ENCODE assay signal across 1 cellular context in the genomic region with DNA sequence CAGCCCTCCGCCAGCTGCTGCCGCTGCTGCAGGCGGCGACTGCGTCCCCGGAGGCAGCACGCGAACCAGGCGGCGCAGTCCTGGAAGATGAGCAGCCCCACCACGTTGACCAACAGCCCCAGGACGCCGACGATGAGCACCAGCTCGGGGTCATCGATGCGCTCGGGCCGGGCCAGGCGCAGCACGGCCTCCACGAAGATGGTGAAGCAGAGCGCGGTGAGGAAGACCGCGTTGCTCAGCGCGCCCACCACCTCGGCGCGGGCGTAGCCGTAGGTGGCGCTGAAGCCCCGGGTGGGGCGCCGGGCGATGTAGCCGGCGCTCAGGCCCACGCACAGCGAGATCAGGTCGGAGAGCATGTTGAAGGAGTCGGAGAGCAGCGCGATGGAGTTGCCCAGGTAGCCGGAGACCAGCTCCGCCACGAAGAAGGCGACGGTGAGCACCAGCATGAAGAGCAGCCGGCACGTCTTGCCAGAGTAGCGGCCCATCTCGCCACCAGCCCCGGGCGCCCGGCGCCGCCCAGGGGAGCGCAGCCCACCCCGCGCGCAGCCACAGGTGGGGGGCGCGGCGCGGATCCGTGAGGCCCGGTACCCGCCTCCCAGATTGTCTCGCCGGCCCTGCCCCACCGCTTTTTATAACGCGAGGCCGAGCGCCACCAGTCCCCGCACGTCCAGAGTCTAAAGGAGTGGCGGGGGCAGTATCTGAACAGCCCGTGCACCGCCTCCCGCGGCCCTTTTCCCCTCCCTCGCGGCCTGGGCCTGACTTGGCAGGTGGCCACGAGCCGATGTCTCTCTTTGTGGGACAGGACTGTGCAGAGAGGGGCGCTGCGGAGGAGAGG.
TF ChIP-seq lines count a peak whose summit lies in the region.

SLC30A10 (minus strand) TSS at position 602 of the 835 bp plus-strand sequence; CDS start at position 485, 117 bp downstream.

TF ChIP-seq in HepG2, 621 proteins besides CTCF, POLR2A, EP300 and RAD21 (continued from another document and continues in another):
- no peak for TF ChIP-seq ZC3H4 (CRISPR knock-in tag; IDR thresholded peaks at IDR 0.05; ENCODE audit: borderline replicate concordance)
- TF ChIP-seq ZFP1 (CRISPR knock-in tag; IDR thresholded peaks at IDR 0.05) = no peak
- TF ChIP-seq SRSF1 (optimal IDR thresholded peaks at IDR 0.05; ENCODE audit: low read depth, low read length) = peak; percentile 51
- no peak for TF ChIP-seq NONO (IDR thresholded peaks at IDR 0.05)
- peak; percentile 90 for TF ChIP-seq NONO (CRISPR knock-in tag; conservative IDR thresholded peaks at IDR 0.05)
- TF ChIP-seq NFE2L2 (IDR thresholded peaks at IDR 0.05; ENCODE audit: low read length) = no peak
- TF ChIP-seq ZBTB25 (CRISPR knock-in tag; IDR thresholded peaks at IDR 0.05) = no peak
- TF ChIP-seq, protein P1, sequence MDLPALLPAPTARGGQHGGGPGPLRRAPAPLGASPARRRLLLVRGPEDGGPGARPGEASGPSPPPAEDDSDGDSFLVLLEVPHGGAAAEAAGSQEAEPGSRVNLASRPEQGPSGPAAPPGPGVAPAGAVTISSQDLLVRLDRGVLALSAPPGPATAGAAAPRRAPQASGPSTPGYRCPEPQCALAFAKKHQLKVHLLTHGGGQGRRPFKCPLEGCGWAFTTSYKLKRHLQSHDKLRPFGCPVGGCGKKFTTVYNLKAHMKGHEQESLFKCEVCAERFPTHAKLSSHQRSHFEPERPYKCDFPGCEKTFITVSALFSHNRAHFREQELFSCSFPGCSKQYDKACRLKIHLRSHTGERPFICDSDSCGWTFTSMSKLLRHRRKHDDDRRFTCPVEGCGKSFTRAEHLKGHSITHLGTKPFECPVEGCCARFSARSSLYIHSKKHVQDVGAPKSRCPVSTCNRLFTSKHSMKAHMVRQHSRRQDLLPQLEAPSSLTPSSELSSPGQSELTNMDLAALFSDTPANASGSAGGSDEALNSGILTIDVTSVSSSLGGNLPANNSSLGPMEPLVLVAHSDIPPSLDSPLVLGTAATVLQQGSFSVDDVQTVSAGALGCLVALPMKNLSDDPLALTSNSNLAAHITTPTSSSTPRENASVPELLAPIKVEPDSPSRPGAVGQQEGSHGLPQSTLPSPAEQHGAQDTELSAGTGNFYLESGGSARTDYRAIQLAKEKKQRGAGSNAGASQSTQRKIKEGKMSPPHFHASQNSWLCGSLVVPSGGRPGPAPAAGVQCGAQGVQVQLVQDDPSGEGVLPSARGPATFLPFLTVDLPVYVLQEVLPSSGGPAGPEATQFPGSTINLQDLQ (CRISPR knock-in tag; IDR thresholded peaks at IDR 0.05) = no peak
- TF ChIP-seq, protein P2, sequence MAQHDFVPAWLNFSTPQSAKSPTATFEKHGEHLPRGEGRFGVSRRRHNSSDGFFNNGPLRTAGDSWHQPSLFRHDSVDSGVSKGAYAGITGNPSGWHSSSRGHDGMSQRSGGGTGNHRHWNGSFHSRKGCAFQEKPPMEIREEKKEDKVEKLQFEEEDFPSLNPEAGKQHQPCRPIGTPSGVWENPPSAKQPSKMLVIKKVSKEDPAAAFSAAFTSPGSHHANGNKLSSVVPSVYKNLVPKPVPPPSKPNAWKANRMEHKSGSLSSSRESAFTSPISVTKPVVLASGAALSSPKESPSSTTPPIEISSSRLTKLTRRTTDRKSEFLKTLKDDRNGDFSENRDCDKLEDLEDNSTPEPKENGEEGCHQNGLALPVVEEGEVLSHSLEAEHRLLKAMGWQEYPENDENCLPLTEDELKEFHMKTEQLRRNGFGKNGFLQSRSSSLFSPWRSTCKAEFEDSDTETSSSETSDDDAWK (CRISPR knock-in tag; IDR thresholded peaks at IDR 0.05) = no peak
- no peak for TF ChIP-seq RAD51 (IDR thresholded peaks at IDR 0.05; ENCODE audit: borderline replicate concordance)
- no peak for TF ChIP-seq RORA (CRISPR knock-in tag; IDR thresholded peaks at IDR 0.05)
- no peak for TF ChIP-seq MIER2 (CRISPR knock-in tag; IDR thresholded peaks at IDR 0.05)
- no peak for TF ChIP-seq KLF16 (CRISPR knock-in tag; IDR thresholded peaks at IDR 0.05)
- no peak for TF ChIP-seq ZNF232 (CRISPR knock-in tag; IDR thresholded peaks at IDR 0.05; ENCODE audit: borderline replicate concordance)
- TF ChIP-seq EHMT2 (IDR thresholded peaks at IDR 0.05; ENCODE audit: borderline replicate concordance, low read depth, low read length) = no peak
- TF ChIP-seq MEIS1 (CRISPR knock-in tag; IDR thresholded peaks at IDR 0.05; ENCODE audit: borderline replicate concordance) = peak; percentile 2; the same call in 1 of the 2 replicates
- TF ChIP-seq, protein P3, sequence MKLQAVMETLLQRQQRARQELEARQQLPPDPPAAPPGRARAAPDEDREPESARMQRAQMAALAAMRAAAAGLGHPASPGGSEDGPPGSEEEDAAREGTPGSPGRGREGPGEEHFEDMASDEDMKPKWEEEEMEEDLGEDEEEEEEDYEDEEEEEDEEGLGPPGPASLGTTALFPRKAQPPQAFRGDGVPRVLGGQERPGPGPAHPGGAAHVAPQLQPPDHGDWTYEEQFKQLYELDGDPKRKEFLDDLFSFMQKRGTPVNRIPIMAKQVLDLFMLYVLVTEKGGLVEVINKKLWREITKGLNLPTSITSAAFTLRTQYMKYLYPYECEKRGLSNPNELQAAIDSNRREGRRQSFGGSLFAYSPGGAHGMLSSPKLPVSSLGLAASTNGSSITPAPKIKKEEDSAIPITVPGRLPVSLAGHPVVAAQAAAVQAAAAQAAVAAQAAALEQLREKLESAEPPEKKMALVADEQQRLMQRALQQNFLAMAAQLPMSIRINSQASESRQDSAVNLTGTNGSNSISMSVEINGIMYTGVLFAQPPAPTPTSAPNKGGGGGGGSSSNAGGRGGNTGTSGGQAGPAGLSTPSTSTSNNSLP (IDR thresholded peaks at IDR 0.05; ENCODE audit: low read depth, low read length) = no peak
- no peak for TF ChIP-seq ZNF562 (CRISPR knock-in tag; IDR thresholded peaks at IDR 0.05; ENCODE audit: borderline replicate concordance)
- TF ChIP-seq, protein P4, sequence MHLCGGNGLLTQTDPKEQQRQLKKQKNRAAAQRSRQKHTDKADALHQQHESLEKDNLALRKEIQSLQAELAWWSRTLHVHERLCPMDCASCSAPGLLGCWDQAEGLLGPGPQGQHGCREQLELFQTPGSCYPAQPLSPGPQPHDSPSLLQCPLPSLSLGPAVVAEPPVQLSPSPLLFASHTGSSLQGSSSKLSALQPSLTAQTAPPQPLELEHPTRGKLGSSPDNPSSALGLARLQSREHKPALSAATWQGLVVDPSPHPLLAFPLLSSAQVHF (CRISPR knock-in tag; IDR thresholded peaks at IDR 0.05) = no peak
- peak; percentile 42 for TF ChIP-seq AGO2 (optimal IDR thresholded peaks at IDR 0.05; ENCODE audit: low read depth, low read length)
- TF ChIP-seq ZNF777 (CRISPR knock-in tag; IDR thresholded peaks at IDR 0.05) = peak; percentile 48
- TF ChIP-seq ZNF441 (CRISPR knock-in tag; IDR thresholded peaks at IDR 0.05; ENCODE audit: borderline replicate concordance) = peak; percentile 14; the same call in 1 of the 2 replicates
- TF ChIP-seq, protein P5, sequence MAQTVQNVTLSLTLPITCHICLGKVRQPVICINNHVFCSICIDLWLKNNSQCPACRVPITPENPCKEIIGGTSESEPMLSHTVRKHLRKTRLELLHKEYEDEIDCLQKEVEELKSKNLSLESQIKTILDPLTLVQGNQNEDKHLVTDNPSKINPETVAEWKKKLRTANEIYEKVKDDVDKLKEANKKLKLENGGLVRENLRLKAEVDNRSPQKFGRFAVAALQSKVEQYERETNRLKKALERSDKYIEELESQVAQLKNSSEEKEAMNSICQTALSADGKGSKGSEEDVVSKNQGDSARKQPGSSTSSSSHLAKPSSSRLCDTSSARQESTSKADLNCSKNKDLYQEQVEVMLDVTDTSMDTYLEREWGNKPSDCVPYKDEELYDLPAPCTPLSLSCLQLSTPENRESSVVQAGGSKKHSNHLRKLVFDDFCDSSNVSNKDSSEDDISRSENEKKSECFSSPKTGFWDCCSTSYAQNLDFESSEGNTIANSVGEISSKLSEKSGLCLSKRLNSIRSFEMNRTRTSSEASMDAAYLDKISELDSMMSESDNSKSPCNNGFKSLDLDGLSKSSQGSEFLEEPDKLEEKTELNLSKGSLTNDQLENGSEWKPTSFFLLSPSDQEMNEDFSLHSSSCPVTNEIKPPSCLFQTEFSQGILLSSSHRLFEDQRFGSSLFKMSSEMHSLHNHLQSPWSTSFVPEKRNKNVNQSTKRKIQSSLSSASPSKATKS (CRISPR knock-in tag; IDR thresholded peaks at IDR 0.05) = no peak
- peak; percentile 86; the same call in 1 of the 2 replicates for TF ChIP-seq ZNF430 (CRISPR knock-in tag; IDR thresholded peaks at IDR 0.05)
- no peak; the same call in 1 of the 2 replicates for TF ChIP-seq ZNF367 (CRISPR knock-in tag; IDR thresholded peaks at IDR 0.05; ENCODE audit: borderline replicate concordance)
- TF ChIP-seq ZSCAN12 (CRISPR knock-in tag; IDR thresholded peaks at IDR 0.05) = no peak
- TF ChIP-seq ZFP62 (CRISPR knock-in tag; IDR thresholded peaks at IDR 0.05) = no peak
- TF ChIP-seq ZEB1 (IDR thresholded peaks at IDR 0.05; ENCODE audit: insufficient replicate concordance, low read depth) = no peak
- TF ChIP-seq ZNF331 (CRISPR knock-in tag; IDR thresholded peaks at IDR 0.05) = peak; percentile 25; the same call in 1 of the 2 replicates
- TF ChIP-seq ZIK1 (CRISPR knock-in tag; IDR thresholded peaks at IDR 0.05; ENCODE audit: borderline replicate concordance, low read depth) = no peak
- TF ChIP-seq FOXO1 (CRISPR knock-in tag; IDR thresholded peaks at IDR 0.05) = no peak
- no peak for TF ChIP-seq GABPA (IDR thresholded peaks at IDR 0.05; ENCODE audit: low read depth, low read length)
- TF ChIP-seq GABPA (CRISPR knock-in tag; IDR thresholded peaks at IDR 0.05; ENCODE audit: low read depth) = no peak
- no peak for TF ChIP-seq ARNT (IDR thresholded peaks at IDR 0.05)
- no peak; the same call in 1 of the 2 replicates for TF ChIP-seq ZNF460 (CRISPR knock-in tag; IDR thresholded peaks at IDR 0.05; ENCODE audit: borderline replicate concordance)
- TF ChIP-seq TCF7L2 (IDR thresholded peaks at IDR 0.05; ENCODE audit: low read depth, low read length) = no peak
- TF ChIP-seq REXO4 (CRISPR knock-in tag; IDR thresholded peaks at IDR 0.05; ENCODE audit: borderline replicate concordance) = no peak
- TF ChIP-seq ZNF577 (CRISPR knock-in tag; IDR thresholded peaks at IDR 0.05; ENCODE audit: borderline replicate concordance, low read depth) = no peak
- no peak for TF ChIP-seq ZNF572 (CRISPR knock-in tag; IDR thresholded peaks at IDR 0.05)
- TF ChIP-seq, protein P6, sequence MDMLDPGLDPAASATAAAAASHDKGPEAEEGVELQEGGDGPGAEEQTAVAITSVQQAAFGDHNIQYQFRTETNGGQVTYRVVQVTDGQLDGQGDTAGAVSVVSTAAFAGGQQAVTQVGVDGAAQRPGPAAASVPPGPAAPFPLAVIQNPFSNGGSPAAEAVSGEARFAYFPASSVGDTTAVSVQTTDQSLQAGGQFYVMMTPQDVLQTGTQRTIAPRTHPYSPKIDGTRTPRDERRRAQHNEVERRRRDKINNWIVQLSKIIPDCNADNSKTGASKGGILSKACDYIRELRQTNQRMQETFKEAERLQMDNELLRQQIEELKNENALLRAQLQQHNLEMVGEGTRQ (IDR thresholded peaks at IDR 0.05; ENCODE audit: low read depth, low read length) = no peak
- TF ChIP-seq, protein P6 (CRISPR knock-in tag; IDR thresholded peaks at IDR 0.05; ENCODE audit: borderline replicate concordance) = no peak
- TF ChIP-seq, protein P7, sequence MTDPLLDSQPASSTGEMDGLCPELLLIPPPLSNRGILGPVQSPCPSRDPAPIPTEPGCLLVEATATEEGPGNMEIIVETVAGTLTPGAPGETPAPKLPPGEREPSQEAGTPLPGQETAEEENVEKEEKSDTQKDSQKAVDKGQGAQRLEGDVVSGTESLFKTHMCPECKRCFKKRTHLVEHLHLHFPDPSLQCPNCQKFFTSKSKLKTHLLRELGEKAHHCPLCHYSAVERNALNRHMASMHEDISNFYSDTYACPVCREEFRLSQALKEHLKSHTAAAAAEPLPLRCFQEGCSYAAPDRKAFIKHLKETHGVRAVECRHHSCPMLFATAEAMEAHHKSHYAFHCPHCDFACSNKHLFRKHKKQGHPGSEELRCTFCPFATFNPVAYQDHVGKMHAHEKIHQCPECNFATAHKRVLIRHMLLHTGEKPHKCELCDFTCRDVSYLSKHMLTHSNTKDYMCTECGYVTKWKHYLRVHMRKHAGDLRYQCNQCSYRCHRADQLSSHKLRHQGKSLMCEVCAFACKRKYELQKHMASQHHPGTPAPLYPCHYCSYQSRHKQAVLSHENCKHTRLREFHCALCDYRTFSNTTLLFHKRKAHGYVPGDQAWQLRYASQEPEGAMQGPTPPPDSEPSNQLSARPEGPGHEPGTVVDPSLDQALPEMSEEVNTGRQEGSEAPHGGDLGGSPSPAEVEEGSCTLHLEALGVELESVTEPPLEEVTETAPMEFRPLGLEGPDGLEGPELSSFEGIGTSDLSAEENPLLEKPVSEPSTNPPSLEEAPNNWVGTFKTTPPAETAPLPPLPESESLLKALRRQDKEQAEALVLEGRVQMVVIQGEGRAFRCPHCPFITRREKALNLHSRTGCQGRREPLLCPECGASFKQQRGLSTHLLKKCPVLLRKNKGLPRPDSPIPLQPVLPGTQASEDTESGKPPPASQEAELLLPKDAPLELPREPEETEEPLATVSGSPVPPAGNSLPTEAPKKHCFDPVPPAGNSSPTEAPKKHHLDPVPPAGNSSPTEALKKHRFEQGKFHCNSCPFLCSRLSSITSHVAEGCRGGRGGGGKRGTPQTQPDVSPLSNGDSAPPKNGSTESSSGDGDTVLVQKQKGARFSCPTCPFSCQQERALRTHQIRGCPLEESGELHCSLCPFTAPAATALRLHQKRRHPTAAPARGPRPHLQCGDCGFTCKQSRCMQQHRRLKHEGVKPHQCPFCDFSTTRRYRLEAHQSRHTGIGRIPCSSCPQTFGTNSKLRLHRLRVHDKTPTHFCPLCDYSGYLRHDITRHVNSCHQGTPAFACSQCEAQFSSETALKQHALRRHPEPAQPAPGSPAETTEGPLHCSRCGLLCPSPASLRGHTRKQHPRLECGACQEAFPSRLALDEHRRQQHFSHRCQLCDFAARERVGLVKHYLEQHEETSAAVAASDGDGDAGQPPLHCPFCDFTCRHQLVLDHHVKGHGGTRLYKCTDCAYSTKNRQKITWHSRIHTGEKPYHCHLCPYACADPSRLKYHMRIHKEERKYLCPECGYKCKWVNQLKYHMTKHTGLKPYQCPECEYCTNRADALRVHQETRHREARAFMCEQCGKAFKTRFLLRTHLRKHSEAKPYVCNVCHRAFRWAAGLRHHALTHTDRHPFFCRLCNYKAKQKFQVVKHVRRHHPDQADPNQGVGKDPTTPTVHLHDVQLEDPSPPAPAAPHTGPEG (CRISPR knock-in tag; IDR thresholded peaks at IDR 0.05) = no peak
